8 cellular contexts compared by ENCODE assay signal in genomic region chr1:84506002-84506728, GRCh38. TPM values are rescaled to one million over a fixed set of nuclear protein-coding genes. Genes with fewer than 3 reads are reported as not detected.
DNase-seq lines count a peak whose midpoint lies in the region; ATAC-seq, FAIRE-seq and TF ChIP-seq lines count a peak whose summit lies in the region.

GNG5 (minus strand) TSS chr1:84506581; CDS start chr1:84506091, 490 bp downstream.
SPATA1 (plus strand) TSS chr1:84506386; CDS start chr1:84516360, 9,974 bp downstream.

- peak; percentile 62 for TF ChIP-seq POLR2A in GM15510 (IDR thresholded peaks at IDR 0.05; ENCODE audit: borderline replicate concordance, extremely low read depth, insufficient read length)

- H3K4me3 ChIP-seq in right atrium auricular region, result peak within 1 kb of the TSS; percentile 81 to 82
- peak within 1 kb of the TSS; percentile 76 for H3K4me3 ChIP-seq in psoas muscle

- intact Hi-C loops in psoas muscle (cut with DNase I), result loop anchor here (2.0 to 10.0 kb wide), 5 partner anchors 27 to 759 kb away; partner anchors contain the start of genes CTBS (in 1 of the 2), RPF1 (in 1 of the 2) and SAMD13 (in 1 of the 2)

- DNase-seq in NCI-H146 treated with DMSO at 0.1 percent for 48 hours (lab: John Stamatoyannopoulos, UW; ENCODE audit: unreplicated experiment), result peak; percentile 91
- peak; percentile 96 to 98 (median 97) for DNase-seq in T-helper 1 cell
- DNase-seq in amygdala (lab: John Stamatoyannopoulos, UW), result peak; percentile 67 to 97 (median 88)
- DNase-seq in right atrium auricular region (ENCODE audit: low spot score), result peak; percentile 98
- DNase-seq in psoas muscle, result peak; percentile 99
- DNase-seq in urothelium cell line (ENCODE audit: low spot score), result peak; percentile 98

- H3K4me1 ChIP-seq in right atrium auricular region (peaks cover 0 to 43% of the 10 kb centered on the region in 2 donors), psoas muscle (peaks cover 36% of the 10 kb centered on the region)

- no peaks in the 10 kb centered on the region for H3K27me3 ChIP-seq in right atrium auricular region
- no peaks in the 10 kb centered on the region for H3K27me3 ChIP-seq in psoas muscle (ENCODE audit: insufficient read depth in 3 of 3, low read length in 2 of 3)

- peak; percentile 20 for FAIRE-seq in urothelium cell line (lab: Jason Lieb, UNC)

- peaks cover 0 to 7% of the 10 kb centered on the region in 2 donors for H3K9me3 ChIP-seq in right atrium auricular region
- peaks cover 11% of the 10 kb centered on the region for H3K9me3 ChIP-seq in psoas muscle

- H3K36me3 ChIP-seq in right atrium auricular region, result no peaks in the 10 kb centered on the region
- peaks cover 4 to 5% of the 10 kb centered on the region in 2 donors for H3K36me3 ChIP-seq in psoas muscle (ENCODE audit: insufficient read depth in 1 of 2, low read depth in 1 of 2)

- TF ChIP-seq CTCF in right atrium auricular region (IDR thresholded peaks at IDR 0.05), result no peak
- TF ChIP-seq CTCF in psoas muscle (IDR thresholded peaks at IDR 0.05), result no peak

- WGBS in psoas muscle, 3 donors, result 0 to 1% (median 1%) methylated on average over 52 to 60 of the region's 60 CpGs

- H3K27ac ChIP-seq in right atrium auricular region, result peak within 1 kb of the TSS; percentile 97 to 98
- H3K27ac ChIP-seq in psoas muscle, result peak within 1 kb of the TSS; percentile 97

- ATAC-seq in HG02884 (IDR thresholded peaks at IDR 0.05; ENCODE audit: unreplicated experiment) (peak; percentile 70), psoas muscle (peak; percentile 96 to 97 (median 96))

RNA-seq across cellular contexts. Expression of gene GNG5, which starts in this region (rescaled TPM):
- total RNA-seq in right atrium auricular region, result 100 to 1,000 TPM; 143 to 198 TPM
- 100 to 1,000 TPM; 112 to 163 (median 141) TPM for total RNA-seq in psoas muscle
- 100 to 1,000 TPM; 211 to 313 (median 293) TPM for polyA plus RNA-seq in psoas muscle

RNA-seq across cellular contexts. Expression of gene SPATA1, which starts in this region (rescaled TPM):
- total RNA-seq in right atrium auricular region (1 to 10 TPM in 1 of 2 donors, under 1 TPM in 1; 0.67 to 1.5 TPM), psoas muscle (1 to 10 TPM in 1 of 4 donors, under 1 TPM in 2, not detected in 1; 0.92 to 1.4 (median 0.93) TPM)
- under 1 TPM in 2 of 3 donors, not detected in 1; 0.08 to 0.26 TPM for polyA plus RNA-seq in psoas muscle

Comparison
In these comparisons a context has a peak if more than half of its experiments do, and no peak if none do; other contexts are left out.
1. Peak in every context shown above with its lines: DNase-seq, ATAC-seq, H3K4me3 ChIP-seq and H3K27ac ChIP-seq.